ENCODE assay signal across 11 cellular contexts in the genomic region with DNA sequence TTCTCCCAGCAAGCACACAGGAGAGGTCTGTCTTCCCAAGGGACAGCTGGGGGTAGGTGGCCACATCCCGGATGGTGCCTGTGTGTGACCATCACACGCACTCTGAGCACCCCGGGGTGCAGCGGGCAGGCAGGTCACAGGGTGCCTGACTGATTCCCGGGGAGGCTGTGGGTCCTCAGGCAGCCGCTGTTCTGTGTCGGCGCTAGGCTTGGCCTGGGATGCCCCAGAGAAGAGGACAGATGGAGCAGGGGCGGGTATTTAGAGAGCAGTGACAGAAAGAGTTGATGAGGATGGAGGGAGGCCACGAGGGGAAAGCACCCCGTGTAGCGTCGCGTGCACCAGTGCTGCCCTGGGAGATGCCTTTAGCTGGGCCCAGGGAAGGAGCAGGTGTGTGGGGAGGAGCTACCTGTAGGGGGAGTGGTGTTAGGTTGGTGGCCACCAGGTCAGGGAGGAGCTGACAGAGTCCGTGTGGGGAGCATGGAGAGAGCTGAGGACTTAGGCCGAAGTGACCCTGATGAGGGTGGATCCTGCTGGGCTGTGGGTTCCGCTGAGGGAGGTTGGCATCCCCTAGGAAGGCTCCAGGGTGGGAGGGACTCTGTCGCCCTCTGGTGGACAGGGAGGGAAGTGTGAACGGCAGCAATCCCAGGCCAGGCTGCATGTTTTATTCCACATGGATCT. TPM values are rescaled to one million over a fixed set of nuclear protein-coding genes. Genes with fewer than 3 reads are reported as not detected.
DNase-seq lines count a peak whose midpoint lies in the region; TF ChIP-seq lines count a peak whose summit lies in the region.
"Not testable (repeated sequence)": the region's sequence is repeated elsewhere in the genome, so short reads cannot be mapped to it uniquely, and the experiment has no call there.
"Had no signal": no experiment of that assay in that cellular context is flagged by ENCODE, and none has a peak within 500 bp of the region (broad histone marks: within the 10 kb centered on the region; RNA-seq: fewer than 3 reads in every experiment).

No MANE protein-coding gene starts in this region.

- H3K36me3 ChIP-seq in OCI-LY3 (replicated peaks; ENCODE audit: low read depth, low read length), result not testable (repeated sequence)

- not testable (repeated sequence) for H3K4me2 ChIP-seq in OCI-LY3 (ENCODE audit: low read length)

- not testable (repeated sequence) for H3K4me3 ChIP-seq in OCI-LY3 (ENCODE audit: low read length); cardiac fibroblast (replicated peaks in 1 of 2; ENCODE audit: low read depth in 2 of 2, low read length in 2 of 2)

- not testable (repeated sequence) for H3K4me1 ChIP-seq in OCI-LY3 (ENCODE audit: low read length)

- intact Hi-C loops in head of caudate nucleus (cut with DNase I), result loop anchor here (5.0 kb wide), 1 partner anchor 65 kb away; no protein-coding TSS in a partner anchor

- not testable (repeated sequence) for H3K27ac ChIP-seq in OCI-LY3 (ENCODE audit: low read length)

- DNase-seq in Daoy (ENCODE audit: low read depth) (peak; percentile 59), HS-27A (ENCODE audit: low read depth) (peak; percentile 52), cardiac fibroblast (ENCODE audit: low read depth in 2 of 2) (peak in 1 of 2 donors; percentile 43), head of caudate nucleus (peak in 38 of 42 donors; percentile 13 to 84 (median 60)), pons (ENCODE audit: low spot score) (peak; percentile 17)
- DNase-seq in activated CD4-positive, alpha-beta T cell treated with anti-CD3 and anti-CD28 coated beads, Interleukin-2, amount 50 U/mL, for 48 hours, result peak; percentile 38 to 49

- not testable (repeated sequence) for H3K9ac ChIP-seq in OCI-LY3 (ENCODE audit: low read length)

- not testable (repeated sequence) for H2AFZ ChIP-seq in OCI-LY3 (ENCODE audit: low read depth, low read length)

- not testable (repeated sequence) for H3K9me3 ChIP-seq in OCI-LY3 (ENCODE audit: insufficient read depth, low read length)

- H3K27me3 ChIP-seq in OCI-LY3 (ENCODE audit: low read depth, low read length), result not testable (repeated sequence)

- H3K79me2 ChIP-seq in OCI-LY3 (ENCODE audit: low read length), result not testable (repeated sequence)

- peak; percentile 60 for TF ChIP-seq CTCF in OCI-LY3 (IDR thresholded peaks at IDR 0.05; ENCODE audit: low read depth, low read length)
- TF ChIP-seq CTCF in cardiac fibroblast (IDR thresholded peaks at IDR 0.05; ENCODE audit: low read depth, low read length), result peak; percentile 71

- H4K20me1 ChIP-seq in OCI-LY3 (ENCODE audit: insufficient read depth, low read length), result not testable (repeated sequence)

RNA-seq across cellular contexts. Expression of a gene that starts 22.5 kb away (rescaled TPM):
- total RNA-seq in Daoy (2014; rRNA removed; shearing (Covaris generic)), result not detected in 2 replicates
- total RNA-seq: left colon, Right ventricle myocardium superior, sciatic nerve, temporal lobe had no signal
